ENCODE assay signal across 8 cellular contexts in genomic region chr11:117143390-117143789, GRCh38. TPM values are rescaled to one million over a fixed set of nuclear protein-coding genes. Genes with fewer than 3 reads are reported as not detected.
DNase-seq lines count a peak whose midpoint lies in the region; FAIRE-seq and TF ChIP-seq lines count a peak whose summit lies in the region.

No MANE protein-coding gene starts in this region.

- no peaks in the 10 kb centered on the region for H3K9me3 ChIP-seq in Karpas-422 (ENCODE audit: low read length)

- H3K36me3 ChIP-seq in Karpas-422 (ENCODE audit: insufficient read depth, low read length), result no peaks in the 10 kb centered on the region

- no peaks in the 10 kb centered on the region for H3K9me3 Mint-ChIP-seq in T-helper 1 cell treated with Interleukin-12 subunit alpha and Interleukin-12 subunit beta and Interleukin-4 antibody, amounts not matched to agents 30 μg/mL and 1 μg/mL, for 36 hours

- peak; percentile 6 to 23 for DNase-seq in SHP77 (lab: John Stamatoyannopoulos, UW)
- DNase-seq in SHP77 treated with DMSO at 0.1 percent for 48 hours (lab: John Stamatoyannopoulos, UW), result no peak
- no peak for DNase-seq in Karpas-422
- peak; percentile 83 for DNase-seq in cerebellum (ENCODE audit: low spot score)
- peak; percentile 51 for DNase-seq in kidney glomerular epithelial cell (lab: John Stamatoyannopoulos, UW)
- DNase-seq in stimulated activated CD4-positive, alpha-beta T cell treated with anti-CD3 and anti-CD28 coated beads, Interleukin-12 subunit alpha, Interleukin-12 subunit beta, amount 100 ng/mL, for 48 hours (ENCODE audit: low read depth in 2 of 3, low spot score in 1 of 3), result peak in 2 of 3 donors; percentile 11 to 25
- DNase-seq in GM12891 (ENCODE audit: insufficient read length, low spot score), result no peak

- no peaks in the 10 kb centered on the region for H3K9me2 ChIP-seq in Karpas-422 (replicated peaks; ENCODE audit: insufficient read depth, low read length)

- peaks cover 39% of the 10 kb centered on the region for H3K79me2 ChIP-seq in Karpas-422 (ENCODE audit: low read length)

- H3K4me3 ChIP-seq in Karpas-422 (ENCODE audit: low read length), result peak overlapping the region; percentile 92

- peaks cover 14% of the 10 kb centered on the region; the same call in 1 of the 2 replicates for H4K20me1 ChIP-seq in Karpas-422 (ENCODE audit: insufficient read depth, low read depth, low read length)

- peaks cover 14% of the 10 kb centered on the region for H3K36me3 Mint-ChIP-seq in T-helper 1 cell treated with Interleukin-12 subunit alpha and Interleukin-12 subunit beta and Interleukin-4 antibody, amounts not matched to agents 30 μg/mL and 1 μg/mL, for 36 hours (ENCODE audit: low read depth)

- H3K27me3 Mint-ChIP-seq in T-helper 1 cell treated with Interleukin-12 subunit alpha and Interleukin-12 subunit beta and Interleukin-4 antibody, amounts not matched to agents 30 μg/mL and 1 μg/mL, for 36 hours (ENCODE audit: low read depth), result peaks cover 27% of the 10 kb centered on the region

- no peak overlapping the region for H3K27ac ChIP-seq in Karpas-422 (ENCODE audit: low read length)

- peak overlapping the region; percentile 87 for H3K9ac ChIP-seq in Karpas-422 (ENCODE audit: low read length)

- peak overlapping the region; percentile 87 for H3K4me2 ChIP-seq in Karpas-422 (ENCODE audit: low read depth, low read length, poor library complexity, severe bottlenecking)

- H3K27me3 ChIP-seq in Karpas-422 (ENCODE audit: low read length), result no peaks in the 10 kb centered on the region

- TF ChIP-seq POLR2A in GM12891 (IDR thresholded peaks at IDR 0.05; ENCODE audit: low read depth, low read length), result no peak

- peaks cover 34% of the 10 kb centered on the region for H3K4me1 Mint-ChIP-seq in T-helper 1 cell treated with Interleukin-12 subunit alpha and Interleukin-12 subunit beta and Interleukin-4 antibody, amounts not matched to agents 30 μg/mL and 1 μg/mL, for 36 hours (ENCODE audit: low read depth)

- peak overlapping the region; percentile 93 for H3K4me3 Mint-ChIP-seq in T-helper 1 cell treated with Interleukin-12 subunit alpha and Interleukin-12 subunit beta and Interleukin-4 antibody, amounts not matched to agents 30 μg/mL and 1 μg/mL, for 36 hours

- H3K27ac Mint-ChIP-seq in T-helper 1 cell treated with Interleukin-12 subunit alpha and Interleukin-12 subunit beta and Interleukin-4 antibody, amounts not matched to agents 30 μg/mL and 1 μg/mL, for 36 hours, result peak overlapping the region; percentile 94

- H2AFZ ChIP-seq in Karpas-422 (ENCODE audit: low read length), result peak overlapping the region; percentile 93

- no peak for FAIRE-seq in GM12891 (lab: Jason Lieb, UNC)

- H3K4me1 ChIP-seq in Karpas-422 (ENCODE audit: low read length), result peaks cover 13% of the 10 kb centered on the region

TF ChIP-seq in GM12891, 5 proteins besides CTCF, POLR2A, EP300 and RAD21:
- TF ChIP-seq TAF1 (IDR thresholded peaks at IDR 0.05; ENCODE audit: low read depth, low read length) (no peak), POLR2AphosphoS5 (IDR thresholded peaks at IDR 0.05; ENCODE audit: low read depth, low read length) (no peak), POU2F2 (IDR thresholded peaks at IDR 0.05; ENCODE audit: low read depth, low read length) (no peak), SPI1 (IDR thresholded peaks at IDR 0.05; ENCODE audit: low read depth, low read length) (no peak), PAX5 (IDR thresholded peaks at IDR 0.05; ENCODE audit: insufficient read depth, low read length, severe bottlenecking) (no peak)

RNA-seq across cellular contexts. Expression of gene PAFAH1B2, which starts 0.7 kb away (rescaled TPM):
- total RNA-seq in Karpas-422 (2014; rRNA removed; shearing (Covaris generic); ENCODE audit: low replicate concordance), result 16.8 and 20.6 TPM in 2 replicates
- total RNA-seq in cerebellum, result 135 TPM
- 9.2 TPM for polyA plus RNA-seq in GM12891 (2012; ENCODE audit: low read depth, missing spikeins)

RNA-seq across cellular contexts. Expression of gene SIDT2, which starts 35.2 kb away (rescaled TPM):
- total RNA-seq in Karpas-422 (2014; rRNA removed; shearing (Covaris generic); ENCODE audit: low replicate concordance), result 18.6 and 30.6 TPM in 2 replicates
- 19.6 TPM for total RNA-seq in cerebellum
- polyA plus RNA-seq in GM12891 (2012; ENCODE audit: low read depth, missing spikeins), result 11.1 TPM

RNA-seq across cellular contexts. Expression of gene SIK3, which starts 45.2 kb away (rescaled TPM):
- 4.1 TPM in 2 replicates for total RNA-seq in Karpas-422 (2014; rRNA removed; shearing (Covaris generic); ENCODE audit: low replicate concordance)
- total RNA-seq in cerebellum, result 36.6 TPM
- polyA plus RNA-seq in GM12891 (2012; ENCODE audit: low read depth, missing spikeins), result 10.8 TPM

RNA-seq across cellular contexts. Expression of gene TAGLN, which starts 55.8 kb away (rescaled TPM):
- total RNA-seq in Karpas-422 (2014; rRNA removed; shearing (Covaris generic); ENCODE audit: low replicate concordance), result 3.3 TPM in 2 replicates
- 9.5 TPM for total RNA-seq in cerebellum
- polyA plus RNA-seq in GM12891 (2012; ENCODE audit: low read depth, missing spikeins), result 2.8 TPM

Comparison
In these comparisons a context has a peak if more than half of its experiments do, and no peak if none do; other contexts are left out.
1. DNase-seq: peak in SHP77 (2 of 2), cerebellum (single experiment), kidney glomerular epithelial cell (single experiment) and stimulated activated CD4-positive, alpha-beta T cell treated with anti-CD3 and anti-CD28 coated beads, Interleukin-12 subunit alpha, Interleukin-12 subunit beta, amount 100 ng/mL, for 48 hours (2 of 3); none in SHP77 treated with DMSO at 0.1 percent for 48 hours (single experiment), Karpas-422 (single experiment) and GM12891 (single experiment).